ENCODE assay signal across 14 cellular contexts in genomic region chr15:66803749-66804148, GRCh38.
DNase-seq lines count a peak whose midpoint lies in the region; ATAC-seq and TF ChIP-seq lines count a peak whose summit lies in the region.
"Had no signal": no experiment of that assay in that cellular context is flagged by ENCODE, and none has a peak within 500 bp of the region (broad histone marks: within the 10 kb centered on the region; RNA-seq: fewer than 3 reads in every experiment).

No MANE protein-coding gene starts in this region.

- no peaks in the 10 kb centered on the region for H3K9me3 Mint-ChIP-seq in endodermal cell
- H3K9me3 Mint-ChIP-seq: activated CD4-positive, alpha-beta T cell treated with anti-CD3 and anti-CD28 coated beads, Interleukin-2, amount 10 ng/mL, durations not matched to agents 7 days and 5 days; activated T-helper 17 cell treated with anti-CD3 and anti-CD28 coated beads, Interleukin-2, amount 50 U/mL, for 72 hours; central memory CD8-positive, alpha-beta T cell; T-cell had no signal

- TF ChIP-seq EP300 in SK-N-SH (IDR thresholded peaks at IDR 0.05; ENCODE audit: borderline replicate concordance in 1 of 2, low read depth in 1 of 2, low read length in 1 of 2) (no peak), upper lobe of left lung (IDR thresholded peaks at IDR 0.05) (no peak)

- no peak overlapping the region for H3K4me3 ChIP-seq in SK-N-SH (ENCODE audit: low read depth in 2 of 2, low read length in 1 of 2)
- H3K4me3 ChIP-seq in endodermal cell (ENCODE audit: low read length): no peak overlapping the region
- H3K4me3 ChIP-seq in osteoblast (ENCODE audit: insufficient read depth, low read length): peak overlapping the region; percentile 5
- no peak overlapping the region for H3K4me3 ChIP-seq in upper lobe of left lung

- no peak overlapping the region for H3K4me3 Mint-ChIP-seq in endodermal cell
- H3K4me3 Mint-ChIP-seq: activated CD4-positive, alpha-beta T cell treated with anti-CD3 and anti-CD28 coated beads, Interleukin-2, amount 10 ng/mL, durations not matched to agents 7 days and 5 days; activated T-helper 17 cell treated with anti-CD3 and anti-CD28 coated beads, Interleukin-2, amount 50 U/mL, for 72 hours; central memory CD8-positive, alpha-beta T cell; T-cell had no signal

- H3K79me2 ChIP-seq in SK-N-SH (ENCODE audit: insufficient read depth) (no peaks in the 10 kb centered on the region), osteoblast (ENCODE audit: insufficient read depth, low read length) (no peaks in the 10 kb centered on the region)

- H3K27ac Mint-ChIP-seq in endodermal cell: peak overlapping the region; percentile 52
- H3K27ac Mint-ChIP-seq: activated CD4-positive, alpha-beta T cell treated with anti-CD3 and anti-CD28 coated beads, Interleukin-2, amount 10 ng/mL, durations not matched to agents 7 days and 5 days; activated T-helper 17 cell treated with anti-CD3 and anti-CD28 coated beads, Interleukin-2, amount 50 U/mL, for 72 hours; T-cell had no signal

- H3K9me2 ChIP-seq in SK-N-SH: no peaks in the 10 kb centered on the region

- peaks cover 4% of the 10 kb centered on the region for H3K4me1 Mint-ChIP-seq in endodermal cell
- H3K4me1 Mint-ChIP-seq: activated CD4-positive, alpha-beta T cell treated with anti-CD3 and anti-CD28 coated beads, Interleukin-2, amount 10 ng/mL, durations not matched to agents 7 days and 5 days; activated T-helper 17 cell treated with anti-CD3 and anti-CD28 coated beads, Interleukin-2, amount 50 U/mL, for 72 hours; central memory CD8-positive, alpha-beta T cell; T-cell had no signal

- no peaks in the 10 kb centered on the region for H3K36me3 Mint-ChIP-seq in endodermal cell (ENCODE audit: low read depth)
- H3K36me3 Mint-ChIP-seq: T-cell had no signal

- no peak for TF ChIP-seq POLR2A in upper lobe of left lung (IDR thresholded peaks at IDR 0.05)

- no peak for TF ChIP-seq RAD21 in SK-N-SH (IDR thresholded peaks at IDR 0.05; ENCODE audit: low read length)

- H3K27ac ChIP-seq in SK-N-SH (ENCODE audit: low read depth in 2 of 2, low read length in 1 of 2) (peak overlapping the region; percentile 64 to 98; a peak in 3 of 4 replicates), endodermal cell (ENCODE audit: low read depth, low read length) (no peak overlapping the region), osteoblast (ENCODE audit: low read depth, low read length) (peak overlapping the region; percentile 96), upper lobe of left lung (peak overlapping the region; percentile 74 to 90 (median 78))

- no peaks in the 10 kb centered on the region for H4K20me1 ChIP-seq in SK-N-SH (ENCODE audit: insufficient read depth)
- no peaks in the 10 kb centered on the region for H4K20me1 ChIP-seq in osteoblast (ENCODE audit: insufficient read depth, low read length)

- H3F3A ChIP-seq in SK-N-SH (replicated peaks; ENCODE audit: insufficient read depth): peaks cover 22% of the 10 kb centered on the region

- no peaks in the 10 kb centered on the region for H3K9me3 ChIP-seq in SK-N-SH
- H3K9me3 ChIP-seq in endodermal cell (ENCODE audit: control insufficient read depth, low read length): no peaks in the 10 kb centered on the region
- H3K9me3 ChIP-seq in osteoblast (ENCODE audit: low read depth, low read length): no peaks in the 10 kb centered on the region
- H3K9me3 ChIP-seq in upper lobe of left lung: no peaks in the 10 kb centered on the region

- H2AFZ ChIP-seq in SK-N-SH (ENCODE audit: low read depth) (no peak overlapping the region), osteoblast (ENCODE audit: low read length) (no peak overlapping the region)

- H3K36me3 ChIP-seq in SK-N-SH (replicated peaks in 1 of 2; ENCODE audit: control insufficient read depth in 1 of 2, insufficient read depth in 2 of 2, low read length in 1 of 2) (no peaks in the 10 kb centered on the region), endodermal cell (ENCODE audit: control insufficient read depth, insufficient read depth, low read length) (no peaks in the 10 kb centered on the region), osteoblast (ENCODE audit: insufficient read depth, low read length) (no peaks in the 10 kb centered on the region), upper lobe of left lung (no peaks in the 10 kb centered on the region)

- POLR2A ChIA-PET in SK-N-SH (lab: Yijun Ruan, JAX): no interaction called here

- TF ChIP-seq CTCF in SK-N-SH (IDR thresholded peaks at IDR 0.05): no peak
- no peak for TF ChIP-seq CTCF in endodermal cell (conservative IDR thresholded peaks at IDR 0.05)
- no peak for TF ChIP-seq CTCF in osteoblast (IDR thresholded peaks at IDR 0.05; ENCODE audit: extremely low read depth, low read depth, low read length)
- no peak for TF ChIP-seq CTCF in upper lobe of left lung (IDR thresholded peaks at IDR 0.05)

- no peak for ATAC-seq in SK-N-SH treated with all-trans-retinoic acid at 6 μM for 48 hours
- ATAC-seq in upper lobe of left lung (ENCODE audit: low FRiP score in 2 of 2): peak in 1 of 2 donors; percentile 1
- ATAC-seq: activated T-helper 17 cell treated with anti-CD3 and anti-CD28 coated beads, Interleukin-2, amount 50 U/mL, for 72 hours; T-cell had no signal

- CTCF ChIA-PET in SK-N-SH (lab: Yijun Ruan, JAX): no interaction called here

- H3K27me3 ChIP-seq in SK-N-SH (ENCODE audit: insufficient read depth): no peaks in the 10 kb centered on the region
- no peaks in the 10 kb centered on the region for H3K27me3 ChIP-seq in endodermal cell (ENCODE audit: control insufficient read depth, insufficient read depth, low read length, poor library complexity, severe bottlenecking)
- no peaks in the 10 kb centered on the region for H3K27me3 ChIP-seq in osteoblast (ENCODE audit: insufficient read depth, low read length)
- H3K27me3 ChIP-seq in upper lobe of left lung: no peaks in the 10 kb centered on the region

- H3K4me2 ChIP-seq in SK-N-SH: peak overlapping the region; percentile 55; the same call in 1 of the 2 replicates
- H3K4me2 ChIP-seq in osteoblast (ENCODE audit: insufficient read depth, low read length): peak overlapping the region; percentile 73

- no peak for DNase-seq in SK-N-SH
- DNase-seq in endodermal cell: no peak
- no peak for DNase-seq in osteoblast (ENCODE audit: insufficient read length, low spot score, missing footprints)
- DNase-seq in upper lobe of left lung: peak in 1 of 2 donors; percentile 46
- no peak for DNase-seq in NCI-H128 (lab: John Stamatoyannopoulos, UW; ENCODE audit: unreplicated experiment)
- DNase-seq in kidney tubule cell (ENCODE audit: low spot score): no peak
- DNase-seq in DMS 273 treated with DMSO at 0.1 percent for 48 hours (lab: John Stamatoyannopoulos, UW): no peak
- DNase-seq: activated CD4-positive, alpha-beta T cell treated with anti-CD3 and anti-CD28 coated beads, Interleukin-2, amount 10 ng/mL, durations not matched to agents 7 days and 5 days; NCI-H1930; stimulated activated CD4-positive, alpha-beta T cell treated with anti-CD3 and anti-CD28 coated beads, Interleukin-4, amount 100 ng/mL, for 24 hours; T-cell had no signal

- 40% methylated on average over 1 of the region's 1 CpG for WGBS in SK-N-SH (ENCODE audit: low lambda C conversion rate)
- WGBS in endodermal cell (ENCODE audit: insufficient coverage in 1 of 2, insufficient read length in 1 of 2), 2 experiments: 78 to 89% methylated on average over 1 of the region's 1 CpG
- WGBS in upper lobe of left lung, 2 donors: 40% methylated on average over 1 of the region's 1 CpG; no CpG with 5 or more reads in 1 of the 2 donors

- no peaks in the 10 kb centered on the region for H3K27me3 Mint-ChIP-seq in endodermal cell (ENCODE audit: insufficient read depth)

- H3K4me1 ChIP-seq in SK-N-SH (ENCODE audit: control insufficient read depth in 1 of 2, insufficient read depth in 2 of 2, low read depth in 1 of 2, low read length in 1 of 2) (peaks cover 18 to 34% of the 10 kb centered on the region in 2 experiments), endodermal cell (ENCODE audit: control insufficient read depth, insufficient read depth, low read length) (peaks cover 9% of the 10 kb centered on the region), osteoblast (ENCODE audit: insufficient read depth, low read length) (peaks cover 58% of the 10 kb centered on the region), upper lobe of left lung (peaks cover 31 to 48% (median 35%) of the 10 kb centered on the region in 4 donors)

- peak overlapping the region; percentile 44; the same call in 1 of the 2 replicates for H3K9ac ChIP-seq in SK-N-SH
- H3K9ac ChIP-seq in endodermal cell (ENCODE audit: extremely low read depth, low read length, poor library complexity, severe bottlenecking): no peak overlapping the region

TF ChIP-seq in SK-N-SH, 30 proteins besides CTCF, POLR2A, EP300 and RAD21 (continues in another document):
- TF ChIP-seq IRF3 (IDR thresholded peaks at IDR 0.05; ENCODE audit: low read depth, low read length): no peak
- TF ChIP-seq MXI1 (IDR thresholded peaks at IDR 0.05; ENCODE audit: low read depth, low read length): no peak
- no peak for TF ChIP-seq RFX5 (IDR thresholded peaks at IDR 0.05; ENCODE audit: low read length)
- TF ChIP-seq CHD2 (IDR thresholded peaks at IDR 0.05; ENCODE audit: low read length, partially characterized antibody): no peak
- no peak for TF ChIP-seq JUND (IDR thresholded peaks at IDR 0.05)

TF ChIP-seq in SK-N-SH treated with all-trans-retinoic acid at 6 μM for 48 hours, 23 proteins besides CTCF, POLR2A, EP300 and RAD21 (continues in another document):
- no peak for TF ChIP-seq ZNF8 (CRISPR knock-in tag; IDR thresholded peaks at IDR 0.05)
- TF ChIP-seq TCF4 (CRISPR knock-in tag; IDR thresholded peaks at IDR 0.05; ENCODE audit: borderline replicate concordance): no peak
- TF ChIP-seq CREB5 (CRISPR knock-in tag; IDR thresholded peaks at IDR 0.05; ENCODE audit: low read depth): no peak
- TF ChIP-seq OSR1 (CRISPR knock-in tag; IDR thresholded peaks at IDR 0.05): no peak
- TF ChIP-seq ZNF70 (CRISPR knock-in tag; IDR thresholded peaks at IDR 0.05): no peak
- no peak for TF ChIP-seq ZNF565 (CRISPR knock-in tag; conservative IDR thresholded peaks at IDR 0.05; ENCODE audit: low read depth)
- TF ChIP-seq TOX (CRISPR knock-in tag; IDR thresholded peaks at IDR 0.05; ENCODE audit: borderline replicate concordance): no peak
